9 cellular contexts compared by ENCODE assay signal in the genomic region with DNA sequence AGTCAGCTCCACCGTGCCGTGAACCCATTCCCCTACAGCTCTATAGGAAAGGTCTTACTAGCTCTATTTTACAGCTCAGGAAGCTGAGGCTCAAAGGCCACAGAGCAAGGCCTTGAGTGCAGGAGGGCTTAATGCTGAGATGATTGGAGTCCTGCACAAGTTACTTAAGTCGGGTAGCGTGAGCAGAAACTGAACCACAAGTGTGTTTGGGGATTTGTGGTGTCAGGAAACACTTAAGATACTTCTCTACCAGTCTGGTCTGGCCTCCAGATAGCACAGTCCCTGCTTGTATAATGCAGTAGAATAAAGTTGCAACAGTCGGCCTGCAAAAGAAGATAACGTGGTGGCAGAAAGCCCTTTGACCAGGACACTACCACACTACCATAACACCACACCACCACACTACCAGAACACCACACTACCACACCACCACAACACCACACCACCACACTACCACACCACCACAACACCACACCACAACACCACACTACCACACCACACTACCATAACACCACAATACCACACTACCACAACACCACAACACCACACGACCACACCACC.
DNase-seq lines count a peak whose midpoint lies in the region; ATAC-seq and FAIRE-seq lines count a peak whose summit lies in the region.
"Had no signal": no experiment of that assay in that cellular context is flagged by ENCODE, and none has a peak within 500 bp of the region (broad histone marks: within the 10 kb centered on the region; RNA-seq: fewer than 3 reads in every experiment).

No MANE protein-coding gene starts in this region.

- peaks cover 36% of the 10 kb centered on the region for H3K4me1 Mint-ChIP-seq in activated naive CD8-positive, alpha-beta T cell treated with anti-CD3 and anti-CD28 coated beads, Interleukin-2, amount 50 U/mL, for 24 hours
- H3K4me1 Mint-ChIP-seq in naive B cell = peaks cover 28 to 49% (median 31%) of the 10 kb centered on the region in 3 donors

- peak overlapping the region; percentile 79 for H3K27ac Mint-ChIP-seq in activated naive CD8-positive, alpha-beta T cell treated with anti-CD3 and anti-CD28 coated beads, Interleukin-2, amount 50 U/mL, for 24 hours
- peak overlapping the region in 5 of 6 donors; percentile 3 to 82 (median 74) for H3K27ac Mint-ChIP-seq in naive B cell

- peak; percentile 44 for DNase-seq in KG1 (lab: John Stamatoyannopoulos, UW)
- no peak for DNase-seq in activated naive CD8-positive, alpha-beta T cell treated with anti-CD3 and anti-CD28 coated beads, Interleukin-2, amount 50 U/mL, for 24 hours
- no peak for DNase-seq in naive B cell
- DNase-seq in NCI-H187 treated with DMSO at 0.1 percent for 48 hours (lab: John Stamatoyannopoulos, UW) = no peak
- no peak for DNase-seq in NCI-H526 (lab: John Stamatoyannopoulos, UW)
- no peak for DNase-seq in NCI-H526 treated with DMSO at 0.1 percent for 48 hours (lab: John Stamatoyannopoulos, UW)

- H3K4me3 Mint-ChIP-seq in activated naive CD8-positive, alpha-beta T cell treated with anti-CD3 and anti-CD28 coated beads, Interleukin-2, amount 50 U/mL, for 24 hours = peak overlapping the region; percentile 28
- H3K4me3 Mint-ChIP-seq in naive B cell = peak overlapping the region in 2 of 8 donors; percentile 13 to 26

- peaks cover 3% of the 10 kb centered on the region for H3K27me3 Mint-ChIP-seq in activated naive CD8-positive, alpha-beta T cell treated with anti-CD3 and anti-CD28 coated beads, Interleukin-2, amount 50 U/mL, for 24 hours
- H3K27me3 Mint-ChIP-seq in naive B cell = no peaks in the 10 kb centered on the region

- peak; percentile 83 for FAIRE-seq in G401.6 (lab: Jason Lieb, UNC)
- FAIRE-seq: colon had no signal

- no peaks in the 10 kb centered on the region for H3K9me3 Mint-ChIP-seq in activated naive CD8-positive, alpha-beta T cell treated with anti-CD3 and anti-CD28 coated beads, Interleukin-2, amount 50 U/mL, for 24 hours
- H3K9me3 Mint-ChIP-seq in naive B cell = peaks cover 0 to 6% (median 0%) of the 10 kb centered on the region in 7 donors

- ATAC-seq in activated naive CD8-positive, alpha-beta T cell treated with anti-CD3 and anti-CD28 coated beads, Interleukin-2, amount 50 U/mL, for 24 hours = no peak
- ATAC-seq in naive B cell (ENCODE audit: low read depth in 2 of 2) (peak; percentile 20 to 26), HG03469 (IDR thresholded peaks at IDR 0.05; ENCODE audit: unreplicated experiment) (no peak)

- H3K36me3 Mint-ChIP-seq in activated naive CD8-positive, alpha-beta T cell treated with anti-CD3 and anti-CD28 coated beads, Interleukin-2, amount 50 U/mL, for 24 hours (ENCODE audit: low read depth) = peaks cover 3% of the 10 kb centered on the region
- H3K36me3 Mint-ChIP-seq in naive B cell = no peaks in the 10 kb centered on the region

Comparison
In these comparisons a context has a peak if more than half of its experiments do, and no peak if none do; other contexts are left out.
1. ATAC-seq: peak in naive B cell (2 of 2); none in activated naive CD8-positive, alpha-beta T cell treated with anti-CD3 and anti-CD28 coated beads, Interleukin-2, amount 50 U/mL, for 24 hours (single experiment) and HG03469 (single experiment).